Comparison of ENCODE assay signal across 15 cellular contexts in genomic region chr3:158743280-158743663, GRCh38. TPM values are rescaled to one million over a fixed set of nuclear protein-coding genes. Genes with fewer than 3 reads are reported as not detected.
DNase-seq lines count a peak whose midpoint lies in the region; ATAC-seq and TF ChIP-seq lines count a peak whose summit lies in the region.
"Had no signal": no experiment of that assay in that cellular context is flagged by ENCODE, and none has a peak within 500 bp of the region (broad histone marks: within the 10 kb centered on the region; RNA-seq: fewer than 3 reads in every experiment).

No MANE protein-coding gene starts in this region.

- H3K27me3 Mint-ChIP-seq in Calu3 (ENCODE audit: unreplicated experiment) = no peaks in the 10 kb centered on the region

- peak overlapping the region; percentile 21 for H3K27ac Mint-ChIP-seq in Calu3 (ENCODE audit: unreplicated experiment)
- H3K27ac Mint-ChIP-seq: CD8-positive, alpha-beta T cell had no signal

- no peak overlapping the region for H3K4me3 Mint-ChIP-seq in Calu3 (ENCODE audit: low read depth, unreplicated experiment)
- H3K4me3 Mint-ChIP-seq: CD8-positive, alpha-beta T cell had no signal

- peak overlapping the region; percentile 51 for H3K27ac ChIP-seq in VCaP
- H3K27ac ChIP-seq: GM23248, HL-60 had no signal

- H3K9me3 Mint-ChIP-seq in Calu3 (ENCODE audit: low read depth, unreplicated experiment) = peaks cover 6% of the 10 kb centered on the region
- H3K9me3 Mint-ChIP-seq: CD8-positive, alpha-beta T cell had no signal

- peaks cover 67% of the 10 kb centered on the region for H3K36me3 Mint-ChIP-seq in Calu3 (ENCODE audit: insufficient read depth, unreplicated experiment)

- peaks cover 28% of the 10 kb centered on the region for H3K4me1 Mint-ChIP-seq in Calu3 (ENCODE audit: low read depth, unreplicated experiment)

- no peak for DNase-seq in Calu3
- peak; percentile 39 to 72 for DNase-seq in erythroblast (lab: John Stamatoyannopoulos, UW)
- DNase-seq in T-helper 9 cell = no peak
- no peak for DNase-seq in activated CD4-positive, alpha-beta T cell treated with anti-CD3 and anti-CD28 coated beads, Interleukin-2, amount 50 U/mL, for 4 hours
- DNase-seq: AML-193; CD8-positive, alpha-beta T cell; DND-41 had no signal

- CTCF ChIA-PET in Calu3 (lab: Charles Lee) = interaction anchor here (0.8 to 1.3 kb wide), 4 partner anchors 17 to 139 kb away, joined by 3 to 6 read pairs (median 4); no protein-coding TSS in a partner anchor

- TF ChIP-seq CTCF in Calu3 (IDR thresholded peaks at IDR 0.05; ENCODE audit: unreplicated experiment) (no peak), VCaP (conservative IDR thresholded peaks at IDR 0.05) (no peak)

- intact Hi-C loops in Calu3 (cut with micrococcal nuclease; ENCODE audit: unreplicated experiment) = no loop called here

- no TSS peak for BruUV-seq in Calu3 (replicated peaks; lab: Mats Ljungman, UMichigan)

- TF ChIP-seq POLR2A in erythroblast (IDR thresholded peaks at IDR 0.05; ENCODE audit: low read length) = no peak

- no peak for ATAC-seq in HG03280 (IDR thresholded peaks at IDR 0.05; ENCODE audit: unreplicated experiment)
- ATAC-seq: CD8-positive, alpha-beta T cell; GM12878 had no signal

RNA-seq across cellular contexts. Expression of gene RARRES1, which starts 11.0 kb away (rescaled TPM):
- total RNA-seq in Calu3 (2022) = 1,088 and 1,195 TPM in 2 replicates
- total RNA-seq: CD8-positive, alpha-beta T cell; G401; GM12878; H4; HT1080 had no signal

RNA-seq across cellular contexts. Expression of gene MFSD1, which starts 58.6 kb away (rescaled TPM):
- 95.8 and 100 TPM in 2 replicates for total RNA-seq in Calu3 (2022)

Comparison
In these comparisons a context has a peak if more than half of its experiments do, and no peak if none do; other contexts are left out.
1. DNase-seq: peak in erythroblast (2 of 2); none in Calu3 (single experiment), T-helper 9 cell (single experiment) and activated CD4-positive, alpha-beta T cell treated with anti-CD3 and anti-CD28 coated beads, Interleukin-2, amount 50 U/mL, for 4 hours (0 of 2).